Comparison of ENCODE assay signal across 8 cellular contexts in the genomic region with DNA sequence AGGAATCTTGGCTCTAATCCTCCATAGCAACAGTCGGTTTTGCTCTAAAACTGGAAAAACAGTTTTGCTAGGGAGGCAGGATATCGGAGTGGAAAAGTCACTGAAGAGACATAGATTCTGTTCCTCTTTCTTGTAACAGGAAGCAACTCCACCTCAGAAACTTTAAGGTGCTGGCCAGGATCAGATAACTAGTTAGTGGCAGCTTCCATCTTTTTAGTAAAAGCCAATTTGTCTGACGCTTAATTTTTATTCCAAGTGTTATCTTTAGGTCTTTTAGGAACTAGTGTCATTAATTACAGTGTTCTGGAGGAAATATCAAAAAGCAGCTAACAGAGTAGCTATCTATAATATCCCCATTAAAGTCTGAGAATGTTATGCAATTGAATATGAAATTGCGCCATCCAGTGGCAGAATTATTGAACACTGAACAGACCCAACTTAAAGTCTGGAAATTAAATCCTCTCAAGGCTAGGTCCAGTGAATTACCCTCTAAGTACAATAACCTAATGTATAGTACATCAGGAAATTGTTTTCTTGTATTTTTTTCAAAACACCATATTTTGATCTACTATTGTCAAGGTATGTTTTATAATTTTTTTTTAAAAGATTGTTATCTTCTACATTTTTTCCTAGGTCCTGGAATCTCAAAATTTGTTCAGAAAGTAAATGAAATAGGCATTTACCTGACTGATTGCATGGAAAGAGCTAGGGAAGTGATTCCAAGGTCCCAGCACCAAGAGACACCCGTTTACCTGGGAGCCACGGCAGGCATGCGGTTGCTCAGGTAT.
DNase-seq lines count a peak whose midpoint lies in the region; ATAC-seq, FAIRE-seq and TF ChIP-seq lines count a peak whose summit lies in the region.

No MANE protein-coding gene starts in this region.

- H2BK15ac ChIP-seq in mesenchymal stem cell (ENCODE audit: low read depth, poor library complexity, severe bottlenecking): no peak overlapping the region

- no peak overlapping the region for H3K27ac ChIP-seq in CD8-positive, alpha-beta T cell (ENCODE audit: low read depth, low read length)
- H3K27ac ChIP-seq in mesenchymal stem cell (ENCODE audit: low read length, poor library complexity, severe bottlenecking): no peak overlapping the region

- peak overlapping the region; percentile 31 for H4K8ac ChIP-seq in mesenchymal stem cell (ENCODE audit: low read length)

- H3K18ac ChIP-seq in mesenchymal stem cell (ENCODE audit: low read depth in 1 of 2, low read length in 2 of 2): peak overlapping the region in 1 of 2 experiments; percentile 68

- H2BK5ac ChIP-seq in mesenchymal stem cell (ENCODE audit: low read depth, low read length, poor library complexity, severe bottlenecking): no peak overlapping the region

- peaks cover 4% of the 10 kb centered on the region for H3K4me1 Mint-ChIP-seq in CD8-positive, alpha-beta T cell (ENCODE audit: low read depth)

- intact Hi-C loops in CD8-positive, alpha-beta T cell (cut with DNase I, micrococcal nuclease): loop anchor here (1.0 kb wide), 1 partner anchor 148 kb away; no protein-coding TSS in a partner anchor

- H3K23ac ChIP-seq in mesenchymal stem cell (ENCODE audit: low read length in 2 of 2): no peak overlapping the region

- H3K27me3 Mint-ChIP-seq in CD8-positive, alpha-beta T cell (ENCODE audit: low read depth): peaks cover 7% of the 10 kb centered on the region

- H3K9me3 Mint-ChIP-seq in CD8-positive, alpha-beta T cell: no peaks in the 10 kb centered on the region

- H3K9ac ChIP-seq in mesenchymal stem cell (ENCODE audit: low read length): peak overlapping the region; percentile 22

- no peak overlapping the region for H4K91ac ChIP-seq in mesenchymal stem cell (ENCODE audit: low read length)

- H2AFZ ChIP-seq in mesenchymal stem cell (ENCODE audit: low read depth, low read length): peak overlapping the region; percentile 67

- ATAC-seq in CD8-positive, alpha-beta T cell: peak; percentile 69
- ATAC-seq in GM18858 (IDR thresholded peaks at IDR 0.05; ENCODE audit: unreplicated experiment) (peak; percentile 43), HG03097 (IDR thresholded peaks at IDR 0.05; ENCODE audit: low FRiP score, unreplicated experiment) (no peak)

- H2AK5ac ChIP-seq in mesenchymal stem cell (ENCODE audit: low read length, severe bottlenecking): no peak overlapping the region

- H2BK120ac ChIP-seq in mesenchymal stem cell (ENCODE audit: low read depth, low read length): no peak overlapping the region

- no peaks in the 10 kb centered on the region for H3K79me1 ChIP-seq in mesenchymal stem cell (replicated peaks; ENCODE audit: low read length, poor library complexity, severe bottlenecking)

- WGBS in mesenchymal stem cell: 59% methylated on average over 2 of the region's 7 CpGs

- H3K27me3 ChIP-seq in CD8-positive, alpha-beta T cell (ENCODE audit: insufficient read depth, low read length): no peaks in the 10 kb centered on the region
- peaks cover 0 to 14% of the 10 kb centered on the region in 2 experiments for H3K27me3 ChIP-seq in mesenchymal stem cell (ENCODE audit: control insufficient read depth in 1 of 2, insufficient read depth in 1 of 2, low read length in 2 of 2)

- no peak overlapping the region for H3K27ac Mint-ChIP-seq in CD8-positive, alpha-beta T cell

- peak in 3 of 7 experiments; percentile 15 to 45 (median 26) for DNase-seq in CD8-positive, alpha-beta T cell
- DNase-seq in KG1 (lab: John Stamatoyannopoulos, UW) (peak; percentile 77), SW480 (ENCODE audit: low spot score) (peak; percentile 34), mesenchymal stem cell (peak; percentile 77), urothelium cell line (ENCODE audit: low spot score) (peak; percentile 23)
- peak; percentile 50 for DNase-seq in effector CD4-positive, alpha-beta T cell

- CTCF ChIA-PET in CD8-positive, alpha-beta T cell (lab: Charles Lee): interaction anchor here (0.8 to 7.3 kb wide), 7 partner anchors 9 to 148 kb away, joined by 3 to 80 read pairs (median 7); partner anchors contain the start of gene TCTN3

- H3K4ac ChIP-seq in mesenchymal stem cell (ENCODE audit: low read depth in 1 of 2, low read length in 2 of 2): no peak overlapping the region

- H3K36me3 Mint-ChIP-seq in CD8-positive, alpha-beta T cell: no peaks in the 10 kb centered on the region

- H3K4me3 ChIP-seq in CD8-positive, alpha-beta T cell (ENCODE audit: low read depth, low read length): no peak overlapping the region
- no peak overlapping the region for H3K4me3 ChIP-seq in mesenchymal stem cell (ENCODE audit: insufficient read depth in 1 of 2, low read depth in 1 of 2, low read length in 2 of 2)

- H3K14ac ChIP-seq in mesenchymal stem cell (ENCODE audit: low read length in 2 of 2): no peak overlapping the region

- no peak overlapping the region for H3K4me3 Mint-ChIP-seq in CD8-positive, alpha-beta T cell

- FAIRE-seq in urothelium cell line (lab: Jason Lieb, UNC): no peak

- H2BK12ac ChIP-seq in mesenchymal stem cell (ENCODE audit: low read length in 2 of 2): no peak overlapping the region

- H3K36me3 ChIP-seq in CD8-positive, alpha-beta T cell (ENCODE audit: insufficient read depth, low read length): no peaks in the 10 kb centered on the region
- H3K36me3 ChIP-seq in mesenchymal stem cell (ENCODE audit: control insufficient read depth in 1 of 2, insufficient read depth in 2 of 2, low read depth in 1 of 2, low read length in 2 of 2): no peaks in the 10 kb centered on the region

- no peaks in the 10 kb centered on the region for H3K4me1 ChIP-seq in CD8-positive, alpha-beta T cell (ENCODE audit: insufficient read depth, low read length)
- no peaks in the 10 kb centered on the region for H3K4me1 ChIP-seq in mesenchymal stem cell (ENCODE audit: control insufficient read depth, insufficient read depth, low read depth, low read length)

- no peak overlapping the region for H3K4me2 ChIP-seq in mesenchymal stem cell (ENCODE audit: low read length, poor library complexity, severe bottlenecking)

- POLR2A ChIA-PET in CD8-positive, alpha-beta T cell (lab: Charles Lee): interaction anchor here (1.0 to 1.6 kb wide), 2 partner anchors 21 to 148 kb away, joined by 5 read pairs; partner anchors contain the start of gene TCTN3

- H3K9me3 ChIP-seq in CD8-positive, alpha-beta T cell (ENCODE audit: low read length): no peaks in the 10 kb centered on the region
- no peaks in the 10 kb centered on the region for H3K9me3 ChIP-seq in mesenchymal stem cell (ENCODE audit: control insufficient read depth, low read length)

- TF ChIP-seq CTCF in CD8-positive, alpha-beta T cell (IDR thresholded peaks at IDR 0.05): peak; percentile 81
